Comparison of ENCODE assay signal across 1 cellular context in the genomic region with DNA sequence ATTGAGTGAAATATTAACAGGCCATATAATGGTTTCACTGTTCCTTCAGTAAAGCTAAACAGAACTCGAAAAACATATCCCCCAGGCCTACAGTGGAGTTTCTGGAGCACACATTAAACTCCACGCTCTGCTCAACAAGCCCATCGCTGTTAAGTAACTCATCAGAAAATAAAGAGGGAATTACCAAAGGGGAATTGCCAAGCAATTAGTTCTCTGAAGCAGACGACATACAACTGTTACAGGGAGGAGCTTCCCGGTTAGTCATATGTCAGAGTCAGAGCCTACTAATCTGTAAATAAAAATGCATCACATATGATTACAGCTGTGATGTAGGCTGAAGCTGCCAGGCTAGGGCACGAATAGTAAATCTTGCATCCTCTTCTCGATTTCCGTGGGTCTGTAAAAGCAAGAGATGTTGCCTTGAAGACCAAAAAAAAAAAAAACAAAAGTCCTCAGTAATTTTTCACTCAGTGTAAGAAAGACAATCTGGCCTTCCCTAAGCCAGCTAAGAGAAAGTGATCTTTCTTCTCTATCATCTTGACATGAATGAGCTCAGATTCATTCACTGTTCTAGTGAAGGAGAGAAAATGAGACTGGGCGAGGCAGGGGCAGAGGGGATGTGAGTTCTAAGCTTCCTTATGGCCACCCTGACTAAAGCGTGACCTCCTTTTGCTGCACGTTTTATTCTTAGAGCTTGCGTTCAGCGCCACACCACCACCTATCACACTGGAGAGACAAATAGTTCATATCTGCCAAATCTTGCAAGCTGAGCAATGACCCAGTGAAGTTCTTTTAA.
A peak's percentile ranks its signal among the peaks of the same experiment; 100 is the strongest.
TF ChIP-seq lines count a peak whose summit lies in the region.

No MANE protein-coding gene starts in this region.

TF ChIP-seq in HepG2, 621 proteins besides CTCF, POLR2A, EP300 and RAD21 (continued from another document):
- TF ChIP-seq ZNF292 (CRISPR knock-in tag; IDR thresholded peaks at IDR 0.05; ENCODE audit: borderline replicate concordance, low read depth) (no peak), HDAC2 (CRISPR knock-in tag; IDR thresholded peaks at IDR 0.05) (peak; percentile 37; the same call in 1 of the 2 replicates), KDM6A (CRISPR knock-in tag; IDR thresholded peaks at IDR 0.05; ENCODE audit: low read depth) (no peak), HMG20A (CRISPR knock-in tag; IDR thresholded peaks at IDR 0.05; ENCODE audit: borderline replicate concordance) (peak; percentile 59; the same call in 1 of the 2 replicates), ZFX (CRISPR knock-in tag; IDR thresholded peaks at IDR 0.05; ENCODE audit: low read depth) (peak; percentile 38; the same call in 1 of the 2 replicates)
- TF ChIP-seq, protein P1, sequence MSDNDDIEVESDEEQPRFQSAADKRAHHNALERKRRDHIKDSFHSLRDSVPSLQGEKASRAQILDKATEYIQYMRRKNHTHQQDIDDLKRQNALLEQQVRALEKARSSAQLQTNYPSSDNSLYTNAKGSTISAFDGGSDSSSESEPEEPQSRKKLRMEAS (IDR thresholded peaks at IDR 0.05): 0 out of 2 replicates have a peak, but pooled peaks have one; percentile 16
